In genomic region chr14:104305511-104306449, GRCh38 we compare ENCODE assay signal across 1 cellular context.
TF ChIP-seq lines count a peak whose summit lies in the region.

No MANE protein-coding gene starts in this region.

TF ChIP-seq in GM23338, 12 proteins besides CTCF, POLR2A, EP300 and RAD21 (continued from another document):
- TF ChIP-seq REST (IDR thresholded peaks at IDR 0.05; ENCODE audit: unreplicated experiment) = no peak
- TF ChIP-seq EZH2 (IDR thresholded peaks at IDR 0.05; ENCODE audit: low read depth, unreplicated experiment) = no peak
- no peak for TF ChIP-seq NANOG (IDR thresholded peaks at IDR 0.05; ENCODE audit: borderline replicate concordance)
- no peak for TF ChIP-seq ZNF114 (CRISPR knock-in tag; IDR thresholded peaks at IDR 0.05)
- TF ChIP-seq JUNB (IDR thresholded peaks at IDR 0.05; ENCODE audit: unreplicated experiment) = no peak
- TF ChIP-seq ZNF331 (CRISPR knock-in tag; IDR thresholded peaks at IDR 0.05; ENCODE audit: low read depth) = no peak
- no peak for TF ChIP-seq EZH2phosphoT487 (IDR thresholded peaks at IDR 0.05; ENCODE audit: unreplicated experiment)
- no peak for TF ChIP-seq ETS1 (IDR thresholded peaks at IDR 0.05)
TF ChIP-seq in GM23338: peak in this region for 0.
